Comparison of ENCODE assay signal across 8 cellular contexts in the genomic region with DNA sequence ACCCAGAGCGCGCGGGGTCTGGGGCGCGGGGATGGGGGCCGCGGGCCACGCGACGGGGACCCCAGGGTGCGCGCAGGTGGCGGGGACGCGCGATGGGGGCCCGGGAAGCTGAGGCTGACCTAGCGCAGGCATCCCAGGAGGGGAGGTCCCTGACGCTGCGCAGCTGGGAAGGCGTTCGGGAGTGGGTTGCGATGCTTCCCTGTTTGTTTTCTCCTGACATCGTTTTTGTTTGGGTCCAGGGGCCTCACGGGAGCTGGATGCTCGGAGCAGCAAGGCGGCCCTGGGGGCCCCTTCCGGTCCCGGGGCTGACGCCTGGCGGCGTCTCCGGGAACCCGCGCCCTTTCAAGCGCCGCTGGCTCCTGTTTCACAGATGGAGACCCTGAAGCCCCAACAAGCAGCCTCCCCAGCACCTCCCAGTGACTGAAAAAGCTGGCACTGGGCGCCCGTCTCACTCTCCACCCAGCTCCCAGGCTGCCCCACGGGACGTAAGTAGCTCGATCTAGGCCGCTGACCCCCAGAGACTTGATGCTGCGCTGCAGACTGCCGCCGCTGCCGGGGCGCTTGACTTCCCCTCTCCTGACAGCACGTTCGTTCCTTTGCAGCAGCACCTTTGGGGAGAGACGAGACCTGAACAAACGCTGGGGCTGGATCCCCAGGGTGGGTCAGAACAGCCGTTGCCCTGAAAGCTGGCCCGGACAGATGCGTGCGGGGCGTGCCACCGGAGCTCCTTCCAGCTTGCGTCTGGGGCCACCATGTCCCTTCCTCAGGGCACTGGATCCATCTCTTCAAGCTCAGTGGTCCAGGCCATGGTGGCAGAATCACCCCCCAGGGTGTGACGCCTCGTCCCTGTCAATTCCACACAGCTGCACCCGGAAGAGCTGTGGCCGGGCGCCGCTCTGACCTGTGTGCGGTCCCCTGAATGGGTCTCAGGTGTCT. TPM values are rescaled to one million over a fixed set of nuclear protein-coding genes. Genes with fewer than 3 reads are reported as not detected.
DNase-seq lines count a peak whose midpoint lies in the region; ATAC-seq and TF ChIP-seq lines count a peak whose summit lies in the region.

No MANE protein-coding gene starts in this region.

- H3K36me3 Mint-ChIP-seq in central memory CD8-positive, alpha-beta T cell (ENCODE audit: insufficient read depth): peaks cover 6% of the 10 kb centered on the region

- peak overlapping the region; percentile 76 for H3K4me3 Mint-ChIP-seq in central memory CD8-positive, alpha-beta T cell

- H3K27ac ChIP-seq in KOPT-K1 (ENCODE audit: low read depth, low read length, poor library complexity, severe bottlenecking) (peak overlapping the region; percentile 49), WERI-Rb-1 (peak overlapping the region; percentile 58)

- peaks cover 15% of the 10 kb centered on the region for H3K4me1 Mint-ChIP-seq in central memory CD8-positive, alpha-beta T cell

- no peaks in the 10 kb centered on the region for H3K27me3 ChIP-seq in WERI-Rb-1 (ENCODE audit: insufficient read depth, low read depth, severe bottlenecking)

- peak; percentile 39 for ATAC-seq in GM21737 (IDR thresholded peaks at IDR 0.05; ENCODE audit: unreplicated experiment)
- ATAC-seq in central memory CD8-positive, alpha-beta T cell (replicated peaks; ENCODE audit: extremely low read depth, poor library complexity, severe bottlenecking): peak; percentile 54
- no peak for ATAC-seq in left lobe of liver

- H3K36me3 ChIP-seq in KOPT-K1 (ENCODE audit: insufficient read depth, low read length) (peaks cover 18% of the 10 kb centered on the region), WERI-Rb-1 (peaks cover 30% of the 10 kb centered on the region)

- no peaks in the 10 kb centered on the region for H3K9me3 ChIP-seq in KOPT-K1 (ENCODE audit: insufficient read depth, low read length, poor library complexity, severe bottlenecking)
- H3K9me3 ChIP-seq in WERI-Rb-1 (ENCODE audit: severe bottlenecking): no peaks in the 10 kb centered on the region

- peak; percentile 31; the same call in 1 of the 2 replicates for TF ChIP-seq CTCF in WERI-Rb-1 (IDR thresholded peaks at IDR 0.05; ENCODE audit: low read depth, low read length)

- peak overlapping the region; percentile 51 for H3K27ac Mint-ChIP-seq in central memory CD8-positive, alpha-beta T cell (ENCODE audit: low read depth)

- DNase-seq in GM03348 (ENCODE audit: low spot score) (peak; percentile 60), WERI-Rb-1 (peak; percentile 52), left lobe of liver (ENCODE audit: low spot score) (peak; percentile 59), cortex of kidney (lab: John Stamatoyannopoulos, UW) (no peak)
- DNase-seq in central memory CD8-positive, alpha-beta T cell (ENCODE audit: low spot score in 2 of 2): peak; percentile 25 to 39
- DNase-seq in stimulated activated CD4-positive, alpha-beta T cell treated with anti-CD3 and anti-CD28 coated beads, Interleukin-4, amount 100 ng/mL, for 24 hours: peak; percentile 46

- no peaks in the 10 kb centered on the region for H3K27me3 Mint-ChIP-seq in central memory CD8-positive, alpha-beta T cell

- no peaks in the 10 kb centered on the region for H3K9me3 Mint-ChIP-seq in central memory CD8-positive, alpha-beta T cell

- H3K4me3 ChIP-seq in WERI-Rb-1 (ENCODE audit: low read depth, low read length): peak overlapping the region; percentile 70

RNA-seq across cellular contexts. Expression of gene BRD3OS, which starts 0.6 kb away (rescaled TPM):
- 7.6 TPM for total RNA-seq in left lobe of liver

RNA-seq across cellular contexts. Expression of gene VAV2, which starts 33.8 kb away (rescaled TPM):
- 34.8 TPM for total RNA-seq in left lobe of liver

RNA-seq across cellular contexts. Expression of gene BRD3, which starts 42.0 kb away (rescaled TPM):
- total RNA-seq in left lobe of liver: 24.6 TPM
